In genomic region chr1:201501812-201502510, GRCh38 we compare ENCODE assay signal across 10 cellular contexts. TPM values are rescaled to one million over a fixed set of nuclear protein-coding genes. Genes with fewer than 3 reads are reported as not detected.
DNase-seq lines count a peak whose midpoint lies in the region; ATAC-seq, FAIRE-seq and TF ChIP-seq lines count a peak whose summit lies in the region.
"Had no signal": no experiment of that assay in that cellular context is flagged by ENCODE, and none has a peak within 500 bp of the region (broad histone marks: within the 10 kb centered on the region; RNA-seq: fewer than 3 reads in every experiment).

No MANE protein-coding gene starts in this region.

- no peak for TF ChIP-seq EP300 in HepG2 (IDR thresholded peaks at IDR 0.05; ENCODE audit: low read depth in 2 of 2, low read length in 2 of 2)
- no peak for TF ChIP-seq EP300 in HepG2 (CRISPR knock-in tag; IDR thresholded peaks at IDR 0.05; ENCODE audit: borderline replicate concordance)

- H3K9me3 Mint-ChIP-seq in activated CD4-positive, alpha-beta T cell treated with anti-CD3 and anti-CD28 coated beads for 36 hours (ENCODE audit: low read depth) = no peaks in the 10 kb centered on the region

- H4K20me1 ChIP-seq in HepG2 (ENCODE audit: insufficient read depth, low read length) = no peaks in the 10 kb centered on the region

- no TSS peak for BruUV-seq in HepG2 (replicated peaks; lab: Mats Ljungman, UMichigan)

- CTCF ChIA-PET in HepG2 (lab: Yijun Ruan, JAX; ENCODE audit: low intra/inter-chr PET ratio, low total read pairs) = no interaction called here
- CTCF ChIA-PET in activated CD4-positive, alpha-beta T cell treated with anti-CD3 and anti-CD28 coated beads for 36 hours (lab: Charles Lee) = interaction anchor here (0.6 to 8.1 kb wide), 4 partner anchors 10 to 248 kb away, joined by 3 to 94 read pairs (median 26); no protein-coding TSS in a partner anchor

- TF ChIP-seq CTCF in HepG2 (CRISPR knock-in tag; IDR thresholded peaks at IDR 0.05) = no peak

- H3K4me1 ChIP-seq in HepG2 (ENCODE audit: insufficient read depth, low read length) = peaks cover 82% of the 10 kb centered on the region

- DNase-seq in NCI-H1092 treated with DMSO at 0.1 percent for 48 hours (lab: John Stamatoyannopoulos, UW) (peak; percentile 92), SHP77 (lab: John Stamatoyannopoulos, UW) (peak; percentile 55 to 79), HepG2 (ENCODE audit: low spot score) (no peak), RKO (ENCODE audit: low spot score) (no peak), GM19239 (ENCODE audit: insufficient read length, low spot score) (no peak)
- DNase-seq in activated CD4-positive, alpha-beta T cell treated with anti-CD3 and anti-CD28 coated beads for 36 hours = no peak
- DNase-seq in activated naive CD4-positive, alpha-beta T cell (lab: John Stamatoyannopoulos, UW) = no peak
- DNase-seq: OCI-M1 had no signal

- no peaks in the 10 kb centered on the region; a peak in 1 of 5 replicates for H3K27me3 ChIP-seq in HepG2 (ENCODE audit: control insufficient read depth in 1 of 2, insufficient read depth in 2 of 2, low read length in 2 of 2)

- H3K36me3 ChIP-seq in HepG2 (replicated peaks in 1 of 2; ENCODE audit: control insufficient read depth in 1 of 2, insufficient read depth in 2 of 2, low read length in 2 of 2) = no peaks in the 10 kb centered on the region

- POLR2A ChIA-PET in HepG2 (lab: Yijun Ruan, JAX) = interaction anchor here (0.8 to 3.2 kb wide), 7 partner anchors 8 to 33 kb away, joined by 3 to 17 read pairs (median 5); partner anchors contain the start of gene PHLDA3
- POLR2A ChIA-PET in activated CD4-positive, alpha-beta T cell treated with anti-CD3 and anti-CD28 coated beads for 36 hours (lab: Charles Lee) = no interaction called here

- intact Hi-C loops in HepG2 (cut with micrococcal nuclease; ENCODE audit: unreplicated experiment) = no loop called here
- intact Hi-C loops in activated CD4-positive, alpha-beta T cell treated with anti-CD3 and anti-CD28 coated beads for 36 hours (cut with DNase I, micrococcal nuclease) = loop anchor here in 1 of 2 experiments (10.0 kb wide), 1 partner anchor 643 kb away; the partner anchor contains the start of gene ARL8A

- no peak for TF ChIP-seq RAD21 in HepG2 (CRISPR knock-in tag; IDR thresholded peaks at IDR 0.05)

- H3K9ac ChIP-seq in HepG2 (ENCODE audit: insufficient read depth, low read depth, low read length) = no peak overlapping the region

- peaks cover 22% of the 10 kb centered on the region for H3K4me1 Mint-ChIP-seq in activated CD4-positive, alpha-beta T cell treated with anti-CD3 and anti-CD28 coated beads for 36 hours

- H3K4me3 Mint-ChIP-seq in activated CD4-positive, alpha-beta T cell treated with anti-CD3 and anti-CD28 coated beads for 36 hours = no peak overlapping the region

- 56% methylated on average over 9 of the region's 10 CpGs for WGBS in HepG2 (ENCODE audit: low lambda C conversion rate)

- H2AFZ ChIP-seq in HepG2 (ENCODE audit: low read length) = no peak overlapping the region

- 0 out of 3 replicates have a peak, but pooled peaks have one; percentile 3 for ATAC-seq in HepG2
- no peak for ATAC-seq in activated CD4-positive, alpha-beta T cell treated with anti-CD3 and anti-CD28 coated beads for 36 hours

- in situ Hi-C loops in HepG2 (cut with HindIII; ENCODE audit: extremely low pct_ligation_motif_present, low pct_unique_long_range_greater_than_20kb) = no loop called here

- H3K27me3 Mint-ChIP-seq in activated CD4-positive, alpha-beta T cell treated with anti-CD3 and anti-CD28 coated beads for 36 hours = no peaks in the 10 kb centered on the region

- no peaks in the 10 kb centered on the region for H3K79me2 ChIP-seq in HepG2 (ENCODE audit: insufficient read depth, low read length)

- H3K4me2 ChIP-seq in HepG2 (ENCODE audit: low read depth, low read length) = peak overlapping the region; percentile 36

- no peak for FAIRE-seq in HepG2 (lab: Jason Lieb, UNC)
- FAIRE-seq in GM19239 (lab: Jason Lieb, UNC) = no peak
- FAIRE-seq: islet of Langerhans had no signal

- H3K9me3 ChIP-seq in HepG2 (ENCODE audit: low read length) = no peaks in the 10 kb centered on the region

- no peak for TF ChIP-seq POLR2A in HepG2 (IDR thresholded peaks at IDR 0.05; ENCODE audit: insufficient read depth in 1 of 2, low read depth in 2 of 2, low read length in 2 of 2)

- H3K27ac ChIP-seq in HepG2 (ENCODE audit: extremely low read length, insufficient read depth, low read length) = peak overlapping the region; percentile 43
- H3K27ac ChIP-seq in temporal lobe (ENCODE audit: low read depth, low read length) = peak overlapping the region; percentile 99

- H3K4me3 ChIP-seq in HepG2 (replicated peaks in 1 of 3; ENCODE audit: insufficient read depth in 1 of 3, low read depth in 2 of 3, low read length in 3 of 3) = no peak overlapping the region

- H3K36me3 Mint-ChIP-seq in activated CD4-positive, alpha-beta T cell treated with anti-CD3 and anti-CD28 coated beads for 36 hours (ENCODE audit: low read depth) = no peaks in the 10 kb centered on the region

- H3K27ac Mint-ChIP-seq in activated CD4-positive, alpha-beta T cell treated with anti-CD3 and anti-CD28 coated beads for 36 hours = no peak overlapping the region

RNA-seq across cellular contexts. Expression of gene CSRP1, which starts 5.0 kb away (rescaled TPM):
- total RNA-seq in HepG2 (2016; rRNA removed; fragmentation: Illumina TruSeq; extraction: Trizol) (68.9 and 70.8 TPM in 2 replicates), temporal lobe (23.1 TPM)
- total RNA-seq in HepG2 (2016; cell fraction: cytosol; rRNA removed; fragmentation: Illumina TruSeq; extraction: Trizol; ENCODE audit: low read depth) = 12.3 and 12.8 TPM in 2 replicates
- 66.1 and 69.5 TPM in 2 replicates for total RNA-seq in HepG2 (2016; cell fraction: insoluble cytoplasmic fraction; rRNA removed; fragmentation: Illumina TruSeq; extraction: Trizol)
- 28.9 and 33.8 TPM in 2 replicates for total RNA-seq in HepG2 (2016; cell fraction: membrane; rRNA removed; fragmentation: Illumina TruSeq; extraction: Trizol)
- total RNA-seq in HepG2 (2016; cell fraction: nucleus; rRNA removed; fragmentation: Illumina TruSeq; extraction: Trizol) = 35.6 and 44.2 TPM in 2 replicates
- 14.5 and 17.7 TPM in 2 replicates for polyA plus RNA-seq in HepG2 (2011; rRNA removed)
- polyA plus RNA-seq in HepG2 (2011; cell fraction: cytosol; rRNA removed) = 15.2 and 17.2 TPM in 2 replicates
- 10.9 and 14.9 TPM in 2 replicates for polyA plus RNA-seq in HepG2 (2011; cell fraction: nucleus; rRNA removed)
- 9.9 and 18.8 TPM in 2 replicates for polyA plus RNA-seq in HepG2 (2012)
- 15.3 and 18.6 TPM in 2 replicates for polyA plus RNA-seq in HepG2 (2016; cell fraction: cytosol; fragmentation: Illumina TruSeq; extraction: Trizol; ENCODE audit: low read depth)
- 83.1 and 92.4 TPM in 2 replicates for polyA plus RNA-seq in HepG2 (2016; cell fraction: insoluble cytoplasmic fraction; fragmentation: Illumina TruSeq; extraction: Trizol; ENCODE audit: low read depth)
- polyA plus RNA-seq in HepG2 (2016; cell fraction: membrane; fragmentation: Illumina TruSeq; extraction: Trizol; ENCODE audit: low read depth) = 29.6 and 30.8 TPM in 2 replicates
- 54.3 and 54.9 TPM in 2 replicates for polyA plus RNA-seq in HepG2 (2016; cell fraction: nucleus; fragmentation: Illumina TruSeq; extraction: Trizol; ENCODE audit: insufficient read depth, low read depth)
- 22.9 and 266 TPM in 2 replicates for polyA minus RNA-seq in HepG2 (2011; rRNA and poly(A)+ RNA removed; ENCODE audit: low replicate concordance)
- 8.4 and 9.1 TPM in 2 replicates for polyA minus RNA-seq in HepG2 (2011; cell fraction: cytosol; rRNA and poly(A)+ RNA removed)
- 9.1 and 11.7 TPM in 2 replicates for polyA minus RNA-seq in HepG2 (2011; cell fraction: nucleus; rRNA and poly(A)+ RNA removed)
- 10 to 100 TPM; 49.2 to 50.7 TPM for total RNA-seq in activated CD4-positive, alpha-beta T cell treated with anti-CD3 and anti-CD28 coated beads for 36 hours

RNA-seq across cellular contexts. Expression of gene PHLDA3, which starts 33.0 kb away (rescaled TPM):
- total RNA-seq in HepG2 (2016; rRNA removed; fragmentation: Illumina TruSeq; extraction: Trizol) (29.1 and 33.6 TPM in 2 replicates), temporal lobe (7.1 TPM)
- 13.4 and 13.7 TPM in 2 replicates for total RNA-seq in HepG2 (2016; cell fraction: cytosol; rRNA removed; fragmentation: Illumina TruSeq; extraction: Trizol; ENCODE audit: low read depth)
- 29.0 and 34.8 TPM in 2 replicates for total RNA-seq in HepG2 (2016; cell fraction: insoluble cytoplasmic fraction; rRNA removed; fragmentation: Illumina TruSeq; extraction: Trizol)
- 27.3 and 32.8 TPM in 2 replicates for total RNA-seq in HepG2 (2016; cell fraction: membrane; rRNA removed; fragmentation: Illumina TruSeq; extraction: Trizol)
- total RNA-seq in HepG2 (2016; cell fraction: nucleus; rRNA removed; fragmentation: Illumina TruSeq; extraction: Trizol) = 15.5 and 17.9 TPM in 2 replicates
- 16.7 and 25.1 TPM in 2 replicates for polyA plus RNA-seq in HepG2 (2011; rRNA removed)
- polyA plus RNA-seq in HepG2 (2011; cell fraction: cytosol; rRNA removed) = 18.1 and 31.9 TPM in 2 replicates
- polyA plus RNA-seq in HepG2 (2011; cell fraction: nucleus; rRNA removed) = 18.6 and 19.4 TPM in 2 replicates
- polyA plus RNA-seq in HepG2 (2012) = 6.9 and 12.1 TPM in 2 replicates
- 23.0 and 26.1 TPM in 2 replicates for polyA plus RNA-seq in HepG2 (2016; cell fraction: cytosol; fragmentation: Illumina TruSeq; extraction: Trizol; ENCODE audit: low read depth)
- polyA plus RNA-seq in HepG2 (2016; cell fraction: insoluble cytoplasmic fraction; fragmentation: Illumina TruSeq; extraction: Trizol; ENCODE audit: low read depth) = 47.7 and 53.8 TPM in 2 replicates
- 39.2 and 43.9 TPM in 2 replicates for polyA plus RNA-seq in HepG2 (2016; cell fraction: membrane; fragmentation: Illumina TruSeq; extraction: Trizol; ENCODE audit: low read depth)
- polyA plus RNA-seq in HepG2 (2016; cell fraction: nucleus; fragmentation: Illumina TruSeq; extraction: Trizol; ENCODE audit: insufficient read depth, low read depth) = 43.9 and 44.6 TPM in 2 replicates
- polyA minus RNA-seq in HepG2 (2011; rRNA and poly(A)+ RNA removed; ENCODE audit: low replicate concordance) = 16.2 and 21.4 TPM in 2 replicates
- 11.5 and 15.4 TPM in 2 replicates for polyA minus RNA-seq in HepG2 (2011; cell fraction: cytosol; rRNA and poly(A)+ RNA removed)
- polyA minus RNA-seq in HepG2 (2011; cell fraction: nucleus; rRNA and poly(A)+ RNA removed) = 13.6 and 15.2 TPM in 2 replicates
- total RNA-seq in activated CD4-positive, alpha-beta T cell treated with anti-CD3 and anti-CD28 coated beads for 36 hours = 1 to 10 TPM; 2.2 to 3.5 TPM

RNA-seq across cellular contexts. Expression of gene NAV1, which starts 37.0 kb away (rescaled TPM):
- 0.01 TPM in 1 of 2 replicates, not detected in the other for total RNA-seq in HepG2 (2016; rRNA removed; fragmentation: Illumina TruSeq; extraction: Trizol)
- not detected in 2 replicates for total RNA-seq in HepG2 (2016; cell fraction: cytosol; rRNA removed; fragmentation: Illumina TruSeq; extraction: Trizol; ENCODE audit: low read depth)
- total RNA-seq in HepG2 (2016; cell fraction: insoluble cytoplasmic fraction; rRNA removed; fragmentation: Illumina TruSeq; extraction: Trizol) = 0.02 TPM in 1 of 2 replicates, not detected in the other
- total RNA-seq in HepG2 (2016; cell fraction: membrane; rRNA removed; fragmentation: Illumina TruSeq; extraction: Trizol) = under 0.01 TPM in 1 of 2 replicates, not detected in the other
- total RNA-seq in HepG2 (2016; cell fraction: nucleus; rRNA removed; fragmentation: Illumina TruSeq; extraction: Trizol) = not detected in 2 replicates
- 0.04 TPM in 1 of 2 replicates, not detected in the other for polyA plus RNA-seq in HepG2 (2011; rRNA removed)
- not detected in 2 replicates for polyA plus RNA-seq in HepG2 (2011; cell fraction: cytosol; rRNA removed)
- polyA plus RNA-seq in HepG2 (2011; cell fraction: nucleus; rRNA removed) = 0.03 TPM in 1 of 2 replicates, not detected in the other
- polyA plus RNA-seq in HepG2 (2012) = 0.01 TPM in 2 replicates
- polyA plus RNA-seq in HepG2 (2016; cell fraction: cytosol; fragmentation: Illumina TruSeq; extraction: Trizol; ENCODE audit: low read depth) = not detected in 2 replicates
- not detected in 2 replicates for polyA plus RNA-seq in HepG2 (2016; cell fraction: insoluble cytoplasmic fraction; fragmentation: Illumina TruSeq; extraction: Trizol; ENCODE audit: low read depth)
- not detected in 2 replicates for polyA plus RNA-seq in HepG2 (2016; cell fraction: membrane; fragmentation: Illumina TruSeq; extraction: Trizol; ENCODE audit: low read depth)
- polyA plus RNA-seq in HepG2 (2016; cell fraction: nucleus; fragmentation: Illumina TruSeq; extraction: Trizol; ENCODE audit: insufficient read depth, low read depth) = not detected in 2 replicates
- polyA minus RNA-seq in HepG2 (2011; rRNA and poly(A)+ RNA removed; ENCODE audit: low replicate concordance) = 0.04 and 0.75 TPM in 2 replicates
- polyA minus RNA-seq in HepG2 (2011; cell fraction: cytosol; rRNA and poly(A)+ RNA removed) = not detected in 2 replicates
- polyA minus RNA-seq in HepG2 (2011; cell fraction: nucleus; rRNA and poly(A)+ RNA removed) = not detected in 2 replicates
- 78.4 TPM for total RNA-seq in temporal lobe
- total RNA-seq in activated CD4-positive, alpha-beta T cell treated with anti-CD3 and anti-CD28 coated beads for 36 hours = 1 to 10 TPM; 1.9 to 2.6 TPM

Comparison
In these comparisons a context has a peak if more than half of its experiments do, and no peak if none do; other contexts are left out.
1. DNase-seq: peak in NCI-H1092 treated with DMSO at 0.1 percent for 48 hours (single experiment) and SHP77 (2 of 2); none in HepG2 (single experiment), RKO (single experiment), GM19239 (single experiment), activated CD4-positive, alpha-beta T cell treated with anti-CD3 and anti-CD28 coated beads for 36 hours (single experiment) and activated naive CD4-positive, alpha-beta T cell (0 of 4).
2. RNA of gene NAV1, which starts 37.0 kb away (total RNA-seq): 78.4 TPM in temporal lobe (single experiment); 1.9 to 2.6 TPM in activated CD4-positive, alpha-beta T cell treated with anti-CD3 and anti-CD28 coated beads for 36 hours and under 0.01 to 0.02 TPM in HepG2; every median in the first group is over 10 times any median in the second.